In genomic region chr19:58229255-58229639, GRCh38 we compare ENCODE assay signal across 8 cellular contexts. TPM values are rescaled to one million over a fixed set of nuclear protein-coding genes. Genes with fewer than 3 reads are reported as not detected.
DNase-seq lines count a peak whose midpoint lies in the region; TF ChIP-seq lines count a peak whose summit lies in the region.

No MANE protein-coding gene starts in this region.

- 5 to 12% (median 11%) methylated on average over 10 to 13 of the region's 13 CpGs for WGBS in ovary, 3 donors

- H3K4me3 Mint-ChIP-seq in activated T-helper 1 cell treated with anti-CD3 and anti-CD28 coated beads, Interleukin-12 subunit alpha, Interleukin-12 subunit beta, Interleukin-2, Interleukin-4 antibody, amounts not matched to agents 30 ng/mL and 10 ng/mL and 1 ng/mL, durations not matched to agents 14 hours and 24 hours and 36 hours, result peak overlapping the region; percentile 89

- H3K9me3 Mint-ChIP-seq in activated T-helper 1 cell treated with anti-CD3 and anti-CD28 coated beads, Interleukin-12 subunit alpha, Interleukin-12 subunit beta, Interleukin-2, Interleukin-4 antibody, amounts not matched to agents 30 ng/mL and 10 ng/mL and 1 ng/mL, durations not matched to agents 14 hours and 24 hours and 36 hours, result peaks cover 50% of the 10 kb centered on the region

- H3K36me3 Mint-ChIP-seq in activated T-helper 1 cell treated with anti-CD3 and anti-CD28 coated beads, Interleukin-12 subunit alpha, Interleukin-12 subunit beta, Interleukin-2, Interleukin-4 antibody, amounts not matched to agents 30 ng/mL and 10 ng/mL and 1 ng/mL, durations not matched to agents 14 hours and 24 hours and 36 hours (ENCODE audit: low read depth), result peaks cover 57% of the 10 kb centered on the region

- H3K27ac Mint-ChIP-seq in activated T-helper 1 cell treated with anti-CD3 and anti-CD28 coated beads, Interleukin-12 subunit alpha, Interleukin-12 subunit beta, Interleukin-2, Interleukin-4 antibody, amounts not matched to agents 30 ng/mL and 10 ng/mL and 1 ng/mL, durations not matched to agents 14 hours and 24 hours and 36 hours, result peak overlapping the region; percentile 78

- peak overlapping the region; percentile 95 for H3K9ac ChIP-seq in HUES6 (ENCODE audit: low read length)

- H3K36me3 ChIP-seq in HUES6 (ENCODE audit: control insufficient read depth, insufficient read depth, low read length) (peaks cover 47% of the 10 kb centered on the region), ovary (no peaks in the 10 kb centered on the region)

- DNase-seq in COLO668 (lab: John Stamatoyannopoulos, UW; ENCODE audit: unreplicated experiment) (peak; percentile 56), germinal center (ENCODE audit: low spot score) (peak; percentile 17), ovary (no peak), NCI-H524 treated with DMSO at 0.1 percent for 48 hours (lab: John Stamatoyannopoulos, UW) (no peak), NOMO-1 treated with DMSO at 0.1 percent for 48 hours (lab: John Stamatoyannopoulos, UW; ENCODE audit: unreplicated experiment) (no peak), mucosa of gallbladder (ENCODE audit: low spot score) (no peak)
- no peak for DNase-seq in activated T-helper 1 cell treated with anti-CD3 and anti-CD28 coated beads, Interleukin-12 subunit alpha, Interleukin-12 subunit beta, Interleukin-2, Interleukin-4 antibody, amounts not matched to agents 30 ng/mL and 10 ng/mL and 1 ng/mL, durations not matched to agents 14 hours and 24 hours and 36 hours (ENCODE audit: low spot score)

- H3K27me3 ChIP-seq in HUES6 (ENCODE audit: control insufficient read depth, insufficient read depth, low read length) (no peaks in the 10 kb centered on the region), ovary (no peaks in the 10 kb centered on the region)

- H3K9me3 ChIP-seq in HUES6 (ENCODE audit: control insufficient read depth, insufficient read depth, low read depth, low read length) (peaks cover 16% of the 10 kb centered on the region; the same call in 1 of the 2 replicates), ovary (peaks cover 0 to 34% of the 10 kb centered on the region in 2 donors)

- H3K4me1 ChIP-seq in HUES6 (ENCODE audit: control insufficient read depth, insufficient read depth, low read length), result peaks cover 9% of the 10 kb centered on the region; the same call in 1 of the 2 replicates
- peaks cover 8% of the 10 kb centered on the region for H3K4me1 ChIP-seq in ovary (ENCODE audit: insufficient read depth)

- H3K4me3 ChIP-seq in HUES6 (ENCODE audit: low read depth, low read length) (peak overlapping the region; percentile 94), ovary (peak overlapping the region; percentile 85)

- TF ChIP-seq CTCF in ovary (IDR thresholded peaks at IDR 0.05), result no peak

- TF ChIP-seq POLR2A in ovary (IDR thresholded peaks at IDR 0.05), result no peak

- intact Hi-C loops in activated T-helper 1 cell treated with anti-CD3 and anti-CD28 coated beads, Interleukin-12 subunit alpha, Interleukin-12 subunit beta, Interleukin-2, Interleukin-4 antibody, amounts not matched to agents 30 ng/mL and 10 ng/mL and 1 ng/mL, durations not matched to agents 14 hours and 24 hours and 36 hours (cut with micrococcal nuclease), result loop anchor here (5.0 kb wide), 2 partner anchors 47 to 98 kb away; partner anchors contain the start of genes ZNF274 and ZSCAN22
- intact Hi-C loops in ovary (cut with DNase I), result no loop called here

- no peaks in the 10 kb centered on the region for H3K27me3 Mint-ChIP-seq in activated T-helper 1 cell treated with anti-CD3 and anti-CD28 coated beads, Interleukin-12 subunit alpha, Interleukin-12 subunit beta, Interleukin-2, Interleukin-4 antibody, amounts not matched to agents 30 ng/mL and 10 ng/mL and 1 ng/mL, durations not matched to agents 14 hours and 24 hours and 36 hours (ENCODE audit: insufficient read depth)

- no peak for TF ChIP-seq EP300 in ovary (IDR thresholded peaks at IDR 0.05)

- H3K4me1 Mint-ChIP-seq in activated T-helper 1 cell treated with anti-CD3 and anti-CD28 coated beads, Interleukin-12 subunit alpha, Interleukin-12 subunit beta, Interleukin-2, Interleukin-4 antibody, amounts not matched to agents 30 ng/mL and 10 ng/mL and 1 ng/mL, durations not matched to agents 14 hours and 24 hours and 36 hours (ENCODE audit: low read depth), result peaks cover 32% of the 10 kb centered on the region

- peak overlapping the region; percentile 95 for H3K27ac ChIP-seq in HUES6 (ENCODE audit: low read depth, low read length)
- H3K27ac ChIP-seq in ovary, result no peak overlapping the region

RNA-seq across cellular contexts. Expression of gene ZNF544, which starts 0.5 kb away (rescaled TPM):
- total RNA-seq in activated T-helper 1 cell treated with anti-CD3 and anti-CD28 coated beads, Interleukin-12 subunit alpha, Interleukin-12 subunit beta, Interleukin-2, Interleukin-4 antibody, amounts not matched to agents 30 ng/mL and 10 ng/mL and 1 ng/mL, durations not matched to agents 14 hours and 24 hours and 36 hours, result 51.8 and 56.1 TPM in 2 replicates
- 10 to 100 TPM; 20.8 to 39.8 (median 37.5) TPM for total RNA-seq in ovary
- polyA plus RNA-seq in ovary, result 10 to 100 TPM; 16.8 to 18.3 TPM
- total RNA-seq in mucosa of gallbladder, result 30.4 TPM

RNA-seq across cellular contexts. Expression of gene ZNF274, which starts 46.4 kb away (rescaled TPM):
- total RNA-seq in activated T-helper 1 cell treated with anti-CD3 and anti-CD28 coated beads, Interleukin-12 subunit alpha, Interleukin-12 subunit beta, Interleukin-2, Interleukin-4 antibody, amounts not matched to agents 30 ng/mL and 10 ng/mL and 1 ng/mL, durations not matched to agents 14 hours and 24 hours and 36 hours, result 18.2 and 21.2 TPM in 2 replicates
- total RNA-seq in ovary (10 to 100 TPM; 26.1 to 61.5 (median 45.3) TPM), mucosa of gallbladder (33.8 TPM)
- 10 to 100 TPM; 20.4 to 22.4 TPM for polyA plus RNA-seq in ovary

RNA-seq across cellular contexts. Expression of gene ZNF8, which starts 49.5 kb away (rescaled TPM):
- 4.0 and 4.4 TPM in 2 replicates for total RNA-seq in activated T-helper 1 cell treated with anti-CD3 and anti-CD28 coated beads, Interleukin-12 subunit alpha, Interleukin-12 subunit beta, Interleukin-2, Interleukin-4 antibody, amounts not matched to agents 30 ng/mL and 10 ng/mL and 1 ng/mL, durations not matched to agents 14 hours and 24 hours and 36 hours
- total RNA-seq in ovary (10 to 100 TPM in 1 of 7 donors, 1 to 10 TPM in 6; 4.8 to 10.6 (median 8.0) TPM), mucosa of gallbladder (6.1 TPM)
- 1 to 10 TPM; 2.7 to 4.2 TPM for polyA plus RNA-seq in ovary

Comparison
In these comparisons a context has a peak if more than half of its experiments do, and no peak if none do; other contexts are left out.
1. DNase-seq: peak in COLO668 (single experiment) and germinal center (single experiment); none in activated T-helper 1 cell treated with anti-CD3 and anti-CD28 coated beads, Interleukin-12 subunit alpha, Interleukin-12 subunit beta, Interleukin-2, Interleukin-4 antibody, amounts not matched to agents 30 ng/mL and 10 ng/mL and 1 ng/mL, durations not matched to agents 14 hours and 24 hours and 36 hours (single experiment), ovary (0 of 5), NCI-H524 treated with DMSO at 0.1 percent for 48 hours (single experiment), NOMO-1 treated with DMSO at 0.1 percent for 48 hours (single experiment) and mucosa of gallbladder (single experiment).